ENCODE assay signal across 15 cellular contexts in the genomic region with DNA sequence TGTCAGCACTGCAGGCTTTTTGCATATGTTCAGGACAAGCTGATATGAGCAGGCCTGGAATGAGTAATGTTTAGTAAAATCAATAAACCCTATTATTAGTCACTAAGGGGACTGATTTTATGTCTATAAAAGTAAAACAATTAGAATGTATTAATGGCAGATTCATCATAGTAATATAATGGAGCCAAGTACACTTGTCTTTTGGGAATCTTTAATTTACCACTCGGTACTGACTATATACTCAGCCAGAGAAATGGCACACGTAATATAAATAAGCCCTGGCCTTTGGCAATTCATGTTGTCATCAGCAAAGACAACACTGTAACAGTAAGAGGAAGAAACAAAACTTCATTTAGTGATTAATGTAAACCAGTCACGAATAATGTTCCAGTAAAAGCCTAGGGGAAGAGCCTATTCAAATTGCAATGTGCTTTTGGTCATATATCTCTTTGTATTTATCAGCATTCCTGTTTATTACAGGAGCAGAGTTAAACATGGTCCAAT.
DNase-seq lines count a peak whose midpoint lies in the region; ATAC-seq and TF ChIP-seq lines count a peak whose summit lies in the region.
"Had no signal": no experiment of that assay in that cellular context is flagged by ENCODE, and none has a peak within 500 bp of the region (broad histone marks: within the 10 kb centered on the region; RNA-seq: fewer than 3 reads in every experiment).

No MANE protein-coding gene starts in this region.

- peak; percentile 36 for DNase-seq in DMS53 (lab: John Stamatoyannopoulos, UW)
- DNase-seq in DMS53 treated with DMSO at 0.1 percent for 48 hours (lab: John Stamatoyannopoulos, UW; ENCODE audit: unreplicated experiment), result no peak
- peak in 1 of 2 experiments; percentile 67 for DNase-seq in PC-9
- peak; percentile 39 for DNase-seq in fibroblast of the aortic adventitia (ENCODE audit: low read depth)
- DNase-seq in substantia nigra (lab: John Stamatoyannopoulos, UW), result no peak
- no peak for DNase-seq in naive thymus-derived CD4-positive, alpha-beta T cell
- DNase-seq in immature natural killer cell, result no peak
- DNase-seq: colonic mucosa, left colon, NCI-H524 treated with DMSO at 0.1 percent for 48 hours, Right ventricle myocardium superior, thyroid gland had no signal

- H3K27me3 Mint-ChIP-seq in naive thymus-derived CD4-positive, alpha-beta T cell, result peaks cover 5 to 48% (median 15%) of the 10 kb centered on the region in 5 donors
- peaks cover 5 to 7% (median 6%) of the 10 kb centered on the region in 3 donors for H3K27me3 Mint-ChIP-seq in immature natural killer cell (ENCODE audit: low read depth in 3 of 3)

- no peak overlapping the region for H3K4me3 ChIP-seq in PC-9
- H3K4me3 ChIP-seq in fibroblast of the aortic adventitia (ENCODE audit: low read depth, low read length), result no peak overlapping the region
- H3K4me3 ChIP-seq in naive thymus-derived CD4-positive, alpha-beta T cell (ENCODE audit: low read length), result no peak overlapping the region
- H3K4me3 ChIP-seq: colonic mucosa, skin epidermis, thyroid gland had no signal

- no peaks in the 10 kb centered on the region for H3K36me3 ChIP-seq in PC-9 (ENCODE audit: low read depth)
- no peaks in the 10 kb centered on the region for H3K36me3 ChIP-seq in naive thymus-derived CD4-positive, alpha-beta T cell (ENCODE audit: control insufficient read depth in 2 of 3, insufficient read depth in 3 of 3, low read length in 3 of 3)
- H3K36me3 ChIP-seq: colonic mucosa had no signal

- no TSS peak for BruUV-seq in PC-9 (replicated peaks; lab: Mats Ljungman, UMichigan)

- no peaks in the 10 kb centered on the region for H4K20me1 ChIP-seq in PC-9 (ENCODE audit: insufficient read depth)

- TF ChIP-seq CTCF in PC-9 (conservative IDR thresholded peaks at IDR 0.05) (no peak), fibroblast of the aortic adventitia (IDR thresholded peaks at IDR 0.05; ENCODE audit: insufficient read depth, low read length) (no peak)

- peaks cover 34% of the 10 kb centered on the region for H3K4me1 ChIP-seq in PC-9 (replicated peaks; ENCODE audit: insufficient read depth)
- H3K4me1 ChIP-seq in naive thymus-derived CD4-positive, alpha-beta T cell (ENCODE audit: control insufficient read depth in 2 of 2, insufficient read depth in 2 of 2, low read length in 2 of 2), result no peaks in the 10 kb centered on the region
- H3K4me1 ChIP-seq: colonic mucosa, thyroid gland had no signal

- H3K4me3 Mint-ChIP-seq in naive thymus-derived CD4-positive, alpha-beta T cell, result no peak overlapping the region
- no peak overlapping the region for H3K4me3 Mint-ChIP-seq in immature natural killer cell

- H3K27ac ChIP-seq in PC-9, result peak overlapping the region; percentile 53
- peak overlapping the region; percentile 86 for H3K27ac ChIP-seq in substantia nigra (ENCODE audit: low read depth, low read length, poor library complexity, severe bottlenecking)
- H3K27ac ChIP-seq in naive thymus-derived CD4-positive, alpha-beta T cell (ENCODE audit: low read depth, low read length), result no peak overlapping the region
- H3K27ac ChIP-seq: colonic mucosa, thyroid gland had no signal

- H3K27ac Mint-ChIP-seq in naive thymus-derived CD4-positive, alpha-beta T cell, result no peak overlapping the region
- H3K27ac Mint-ChIP-seq in immature natural killer cell, result no peak overlapping the region
- H3K27ac Mint-ChIP-seq: activated naive CD4-positive, alpha-beta T cell treated with anti-CD3 and anti-CD28 coated beads, Interleukin-2, amount 50 U/mL, for 72 hours had no signal

- POLR2A ChIA-PET in PC-9 (lab: Charles Lee; ENCODE audit: unreplicated experiment), result no interaction called here
- POLR2A ChIA-PET in naive thymus-derived CD4-positive, alpha-beta T cell (lab: Charles Lee), result no interaction called here

- CTCF ChIA-PET in PC-9 (lab: Charles Lee), result no interaction called here
- CTCF ChIA-PET in naive thymus-derived CD4-positive, alpha-beta T cell (lab: Charles Lee), result no interaction called here

- intact Hi-C loops in PC-9 (cut with micrococcal nuclease; ENCODE audit: unreplicated experiment), result no loop called here
- intact Hi-C loops in naive thymus-derived CD4-positive, alpha-beta T cell (cut with micrococcal nuclease), result no loop called here

- no peaks in the 10 kb centered on the region for H3K9me3 ChIP-seq in PC-9 (ENCODE audit: insufficient read depth, low read depth)
- no peaks in the 10 kb centered on the region for H3K9me3 ChIP-seq in naive thymus-derived CD4-positive, alpha-beta T cell (ENCODE audit: control insufficient read depth in 2 of 3, low read length in 3 of 3)
- H3K9me3 ChIP-seq: colonic mucosa, thyroid gland had no signal

- H3F3A ChIP-seq in PC-9 (ENCODE audit: insufficient read depth, low read depth), result peaks cover 23% of the 10 kb centered on the region

- peak overlapping the region; percentile 51 for H3K4me2 ChIP-seq in PC-9

- 0 out of 2 replicates have a peak, but pooled peaks cover 2% of the 10 kb centered on the region for H3K9me2 ChIP-seq in PC-9 (ENCODE audit: insufficient read depth)

- H3K9me3 Mint-ChIP-seq in naive thymus-derived CD4-positive, alpha-beta T cell, result no peaks in the 10 kb centered on the region
- peaks cover 0 to 2% (median 0%) of the 10 kb centered on the region in 6 donors for H3K9me3 Mint-ChIP-seq in immature natural killer cell

- no peaks in the 10 kb centered on the region for H3K27me3 ChIP-seq in PC-9 (ENCODE audit: insufficient read depth, low read depth)
- no peaks in the 10 kb centered on the region for H3K27me3 ChIP-seq in naive thymus-derived CD4-positive, alpha-beta T cell (ENCODE audit: control insufficient read depth in 2 of 2, insufficient read depth in 2 of 2, low read length in 2 of 2)
- H3K27me3 ChIP-seq: colonic mucosa, thyroid gland had no signal

- no peaks in the 10 kb centered on the region for H3K36me3 Mint-ChIP-seq in naive thymus-derived CD4-positive, alpha-beta T cell
- H3K36me3 Mint-ChIP-seq in immature natural killer cell, result no peaks in the 10 kb centered on the region
- H3K36me3 Mint-ChIP-seq: activated naive CD4-positive, alpha-beta T cell treated with anti-CD3 and anti-CD28 coated beads, Interleukin-2, amount 50 U/mL, for 72 hours had no signal

- no peak overlapping the region for H2AFZ ChIP-seq in PC-9

- ATAC-seq in naive thymus-derived CD4-positive, alpha-beta T cell, result no peak
- no peak for ATAC-seq in GM18909 (IDR thresholded peaks at IDR 0.05; ENCODE audit: poor library complexity, unreplicated experiment)
- ATAC-seq: activated naive CD4-positive, alpha-beta T cell treated with anti-CD3 and anti-CD28 coated beads, Interleukin-2, amount 50 U/mL, for 72 hours; left colon had no signal

- no peaks in the 10 kb centered on the region for H3K4me1 Mint-ChIP-seq in naive thymus-derived CD4-positive, alpha-beta T cell
- no peaks in the 10 kb centered on the region for H3K4me1 Mint-ChIP-seq in immature natural killer cell

- H3K79me2 ChIP-seq in PC-9 (ENCODE audit: low read depth), result no peaks in the 10 kb centered on the region

Comparison
In these comparisons a context has a peak if more than half of its experiments do, and no peak if none do; other contexts are left out.
1. DNase-seq: peak in DMS53 (single experiment) and fibroblast of the aortic adventitia (single experiment); none in DMS53 treated with DMSO at 0.1 percent for 48 hours (single experiment), substantia nigra (0 of 49), naive thymus-derived CD4-positive, alpha-beta T cell (0 of 9) and immature natural killer cell (0 of 3).